10 cellular contexts compared by ENCODE assay signal in genomic region chr13:46173656-46174055, GRCh38. TPM values are rescaled to one million over a fixed set of nuclear protein-coding genes. Genes with fewer than 3 reads are reported as not detected.
DNase-seq lines count a peak whose midpoint lies in the region; ATAC-seq, FAIRE-seq and TF ChIP-seq lines count a peak whose summit lies in the region.
"Had no signal": no experiment of that assay in that cellular context is flagged by ENCODE, and none has a peak within 500 bp of the region (broad histone marks: within the 10 kb centered on the region; RNA-seq: fewer than 3 reads in every experiment).

No MANE protein-coding gene starts in this region.

- WGBS in heart right ventricle, 2 donors, result 82 to 90% methylated on average over 2 of the region's 2 CpGs

- TF ChIP-seq CTCF in DOHH2 (IDR thresholded peaks at IDR 0.05; ENCODE audit: low read depth, low read length, poor library complexity, severe bottlenecking) (no peak), MM.1S (IDR thresholded peaks at IDR 0.05; ENCODE audit: low read length) (no peak), kidney (IDR thresholded peaks at IDR 0.05; ENCODE audit: borderline replicate concordance, extremely low read depth, insufficient read depth) (no peak), foreskin fibroblast (IDR thresholded peaks at IDR 0.05; ENCODE audit: low read depth, low read length) (no peak), heart right ventricle (IDR thresholded peaks at IDR 0.05) (no peak)

- H3K9me3 Mint-ChIP-seq in activated naive CD8-positive, alpha-beta T cell treated with anti-CD3 and anti-CD28 coated beads, Interleukin-2, amount 50 U/mL, for 24 hours, result no peaks in the 10 kb centered on the region

- DNase-seq in GM19239 (ENCODE audit: insufficient read length, low spot score) (no peak), MM.1S (no peak), kidney (no peak), dermis blood vessel endothelial cell (no peak), foreskin fibroblast (no peak), heart right ventricle (no peak)
- DNase-seq in activated naive CD8-positive, alpha-beta T cell treated with anti-CD3 and anti-CD28 coated beads, Interleukin-2, amount 50 U/mL, for 24 hours, result peak; percentile 44
- DNase-seq: thyroid gland had no signal

- H4K20me1 ChIP-seq in DOHH2 (ENCODE audit: control insufficient read depth, insufficient read depth, low read depth, low read length) (peaks cover 87% of the 10 kb centered on the region), MM.1S (ENCODE audit: insufficient read depth, low read length) (peaks cover 74% of the 10 kb centered on the region)

- H3K4me1 Mint-ChIP-seq in activated naive CD8-positive, alpha-beta T cell treated with anti-CD3 and anti-CD28 coated beads, Interleukin-2, amount 50 U/mL, for 24 hours, result peaks cover 98% of the 10 kb centered on the region

- H3K9me2 ChIP-seq in DOHH2 (replicated peaks; ENCODE audit: control insufficient read depth, low read length) (no peaks in the 10 kb centered on the region), MM.1S (replicated peaks; ENCODE audit: insufficient read depth, low read length) (no peaks in the 10 kb centered on the region)

- H3K27ac ChIP-seq in DOHH2 (ENCODE audit: low read depth, low read length) (peak overlapping the region; percentile 26), MM.1S (ENCODE audit: low read length) (peak overlapping the region; percentile 6; the same call in 1 of the 2 replicates), kidney (ENCODE audit: low read depth in 2 of 2, low read length in 2 of 2) (no peak overlapping the region), heart right ventricle (peak overlapping the region in 1 of 10 donors; percentile 88)
- H3K27ac ChIP-seq: KMS-11, thyroid gland had no signal

- peak overlapping the region; percentile 89 for H3K4me3 ChIP-seq in DOHH2 (ENCODE audit: low read length)
- no peak overlapping the region for H3K4me3 ChIP-seq in MM.1S (ENCODE audit: low read length)
- no peak overlapping the region for H3K4me3 ChIP-seq in kidney (ENCODE audit: low read length in 2 of 2)
- no peak overlapping the region for H3K4me3 ChIP-seq in foreskin fibroblast (ENCODE audit: low read depth in 1 of 2, low read length in 2 of 2)
- no peak overlapping the region for H3K4me3 ChIP-seq in heart right ventricle
- H3K4me3 ChIP-seq: thyroid gland had no signal

- H3K27me3 Mint-ChIP-seq in activated naive CD8-positive, alpha-beta T cell treated with anti-CD3 and anti-CD28 coated beads, Interleukin-2, amount 50 U/mL, for 24 hours, result no peaks in the 10 kb centered on the region

- H3K27ac Mint-ChIP-seq in activated naive CD8-positive, alpha-beta T cell treated with anti-CD3 and anti-CD28 coated beads, Interleukin-2, amount 50 U/mL, for 24 hours, result peak overlapping the region; percentile 96

- H3K36me3 ChIP-seq in DOHH2 (ENCODE audit: control insufficient read depth, low read length) (peaks cover 98% of the 10 kb centered on the region), MM.1S (replicated peaks; ENCODE audit: insufficient read depth, low read length) (no peaks in the 10 kb centered on the region), kidney (ENCODE audit: control insufficient read depth in 1 of 2, insufficient read depth in 2 of 2, low read length in 2 of 2) (no peaks in the 10 kb centered on the region), heart right ventricle (peaks cover 0 to 9% (median 0%) of the 10 kb centered on the region in 9 donors)
- H3K36me3 ChIP-seq: thyroid gland had no signal

- H3K4me2 ChIP-seq in DOHH2 (ENCODE audit: low read length) (peak overlapping the region; percentile 78), MM.1S (ENCODE audit: low read depth, low read length) (peak overlapping the region; percentile 43; the same call in 1 of the 2 replicates)
- H3K4me2 ChIP-seq: KMS-11 had no signal

- H3K9ac ChIP-seq in MM.1S (ENCODE audit: low read length) (no peak overlapping the region), kidney (ENCODE audit: low read length in 2 of 2) (no peak overlapping the region)
- H3K9ac ChIP-seq: KMS-11 had no signal

- H3K4me1 ChIP-seq in DOHH2 (ENCODE audit: control insufficient read depth, low read length) (peaks cover 100% of the 10 kb centered on the region), MM.1S (ENCODE audit: low read length) (peaks cover 75% of the 10 kb centered on the region), kidney (ENCODE audit: control insufficient read depth in 1 of 2, insufficient read depth in 1 of 2, low read depth in 1 of 2, low read length in 2 of 2) (peaks cover 0 to 2% of the 10 kb centered on the region in 2 donors), heart right ventricle (peaks cover 0 to 95% (median 12%) of the 10 kb centered on the region in 9 donors)
- H3K4me1 ChIP-seq: thyroid gland had no signal

- H3F3A ChIP-seq in DOHH2 (ENCODE audit: control insufficient read depth, insufficient read depth) (peaks cover 29% of the 10 kb centered on the region), MM.1S (ENCODE audit: insufficient read depth, low read length) (peaks cover 22% of the 10 kb centered on the region)

- H3K9me3 ChIP-seq in DOHH2 (ENCODE audit: control insufficient read depth, insufficient read depth, low read length) (no peaks in the 10 kb centered on the region), MM.1S (replicated peaks; ENCODE audit: insufficient read depth, low read length) (no peaks in the 10 kb centered on the region), kidney (ENCODE audit: control insufficient read depth in 1 of 2, low read length in 2 of 2) (no peaks in the 10 kb centered on the region), heart right ventricle (no peaks in the 10 kb centered on the region)
- H3K9me3 ChIP-seq: thyroid gland had no signal

- peak overlapping the region; percentile 92 for H3K4me3 Mint-ChIP-seq in activated naive CD8-positive, alpha-beta T cell treated with anti-CD3 and anti-CD28 coated beads, Interleukin-2, amount 50 U/mL, for 24 hours

- peaks cover 100% of the 10 kb centered on the region for H3K79me2 ChIP-seq in DOHH2 (ENCODE audit: control insufficient read depth, low read length)
- peaks cover 100% of the 10 kb centered on the region for H3K79me2 ChIP-seq in MM.1S (ENCODE audit: low read length)

- H3K36me3 Mint-ChIP-seq in activated naive CD8-positive, alpha-beta T cell treated with anti-CD3 and anti-CD28 coated beads, Interleukin-2, amount 50 U/mL, for 24 hours (ENCODE audit: low read depth), result peaks cover 70% of the 10 kb centered on the region

- no peak overlapping the region for H2AFZ ChIP-seq in MM.1S (ENCODE audit: low read length)

- intact Hi-C loops in kidney (cut with DNase I), result no loop called here
- intact Hi-C loops in heart right ventricle (cut with DNase I), result loop anchor here in 1 of 10 donors (10.0 kb wide), 1 partner anchor 121 kb away; no protein-coding TSS in a partner anchor

- ATAC-seq in activated naive CD8-positive, alpha-beta T cell treated with anti-CD3 and anti-CD28 coated beads, Interleukin-2, amount 50 U/mL, for 24 hours, result peak; percentile 82
- ATAC-seq in heart right ventricle, result no peak

- FAIRE-seq in GM19239 (lab: Jason Lieb, UNC) (peak; percentile 86), kidney (lab: Jason Lieb, UNC) (no peak)

- H3K27me3 ChIP-seq in DOHH2 (ENCODE audit: control insufficient read depth, low read length) (no peaks in the 10 kb centered on the region), MM.1S (replicated peaks; ENCODE audit: insufficient read depth, low read length) (no peaks in the 10 kb centered on the region), heart right ventricle (peaks cover 0 to 6% (median 0%) of the 10 kb centered on the region in 7 donors)
- H3K27me3 ChIP-seq: thyroid gland had no signal

RNA-seq across cellular contexts. Expression of gene LCP1, which starts 8.3 kb away (rescaled TPM):
- 73.5 TPM for total RNA-seq in kidney
- 5.6 TPM for polyA plus RNA-seq in kidney (ENCODE audit: insufficient read depth, low read depth, low replicate concordance)
- total RNA-seq in dermis blood vessel endothelial cell, result 0.14 TPM in 1 of 2 replicates, not detected in the other
- total RNA-seq in heart right ventricle, result 100 to 1,000 TPM in 1 of 10 donors, 10 to 100 TPM in 4, 1 to 10 TPM in 5; 5.5 to 127 (median 10.8) TPM
- 1 to 10 TPM; 3.2 to 6.7 TPM for polyA plus RNA-seq in heart right ventricle

RNA-seq across cellular contexts. Expression of gene LRRC63, which starts 38.1 kb away (rescaled TPM):
- total RNA-seq in kidney, result 0.31 TPM
- polyA plus RNA-seq in kidney (ENCODE audit: insufficient read depth, low read depth, low replicate concordance), result 0.17 TPM
- total RNA-seq in dermis blood vessel endothelial cell, result 0.09 TPM in 1 of 2 replicates, not detected in the other
- under 1 TPM in 1 of 10 donors, not detected in 9; 0.12 TPM for total RNA-seq in heart right ventricle
- under 1 TPM in 1 of 2 donors, not detected in 1; 0.15 TPM for polyA plus RNA-seq in heart right ventricle

Comparison
In these comparisons a context has a peak if more than half of its experiments do, and no peak if none do; other contexts are left out.
1. H3K27ac ChIP-seq: peak in DOHH2 (single experiment) and MM.1S (single experiment); none in kidney (0 of 2).